9 cellular contexts compared by ENCODE assay signal in the genomic region with DNA sequence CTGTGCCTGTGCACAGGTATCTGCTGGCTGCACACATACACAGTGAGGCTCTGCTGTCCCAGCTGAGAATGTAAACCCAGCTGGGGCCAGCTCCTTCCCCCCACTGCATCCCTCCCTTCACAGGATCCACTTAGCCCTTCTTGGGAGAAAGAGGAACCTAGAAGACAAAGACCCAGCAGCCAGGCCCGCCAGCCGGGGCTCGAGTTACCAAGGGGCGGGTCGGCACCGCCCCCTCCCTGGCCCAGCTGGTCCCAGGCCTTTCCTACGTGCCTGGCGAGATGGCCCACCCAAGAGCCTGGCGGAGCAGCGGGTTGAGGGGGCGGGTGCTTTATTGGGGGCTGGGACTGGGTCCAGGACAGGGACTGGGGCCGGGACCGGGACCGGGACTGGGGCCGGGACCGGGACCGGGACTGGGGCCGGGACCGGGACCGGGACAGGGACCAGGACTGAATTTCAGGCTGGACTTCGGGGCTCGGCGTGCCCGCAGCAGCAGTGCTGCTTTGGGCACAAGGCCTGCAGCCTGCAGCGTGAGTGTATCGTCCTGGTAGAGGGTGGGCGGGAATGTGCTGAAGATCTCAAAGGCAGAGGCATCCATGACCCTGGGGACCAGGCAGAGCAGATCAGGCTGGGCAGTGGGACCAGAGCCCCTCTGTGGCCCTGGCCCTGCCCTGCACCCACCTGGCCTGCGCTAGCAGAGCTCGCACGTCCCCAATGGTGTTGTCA. TPM values are rescaled to one million over a fixed set of nuclear protein-coding genes. Genes with fewer than 3 reads are reported as not detected.
DNase-seq lines count a peak whose midpoint lies in the region; ATAC-seq and TF ChIP-seq lines count a peak whose summit lies in the region.
"Had no signal": no experiment of that assay in that cellular context is flagged by ENCODE, and none has a peak within 500 bp of the region (broad histone marks: within the 10 kb centered on the region; RNA-seq: fewer than 3 reads in every experiment).

No MANE protein-coding gene starts in this region.

- H3K4me1 Mint-ChIP-seq in effector memory CD8-positive, alpha-beta T cell (ENCODE audit: low read depth in 2 of 2) = peaks cover 78 to 81% of the 10 kb centered on the region in 2 donors
- peaks cover 67% of the 10 kb centered on the region for H3K4me1 Mint-ChIP-seq in osteocyte (ENCODE audit: unreplicated experiment)

- H3K27me3 Mint-ChIP-seq in effector memory CD8-positive, alpha-beta T cell = no peaks in the 10 kb centered on the region
- H3K27me3 Mint-ChIP-seq in osteocyte (ENCODE audit: unreplicated experiment) = no peaks in the 10 kb centered on the region

- H3K9me3 Mint-ChIP-seq in effector memory CD8-positive, alpha-beta T cell = no peaks in the 10 kb centered on the region
- H3K9me3 Mint-ChIP-seq in osteocyte (ENCODE audit: unreplicated experiment) = no peaks in the 10 kb centered on the region

- no peak for TF ChIP-seq CTCF in osteocyte (IDR thresholded peaks at IDR 0.05)

- peaks cover 38% of the 10 kb centered on the region for H3K36me3 Mint-ChIP-seq in effector memory CD8-positive, alpha-beta T cell (ENCODE audit: insufficient read depth)
- H3K36me3 Mint-ChIP-seq in osteocyte (ENCODE audit: unreplicated experiment) = peaks cover 1% of the 10 kb centered on the region

- H3K4me3 Mint-ChIP-seq in effector memory CD8-positive, alpha-beta T cell = peak overlapping the region; percentile 90 to 96
- peak overlapping the region; percentile 86 for H3K4me3 Mint-ChIP-seq in osteocyte (ENCODE audit: unreplicated experiment)

- DNase-seq in ELF-1 (ENCODE audit: low read depth, low spot score) (peak; percentile 80), NOMO-1 treated with dmso at 0.1 percent for 144 hours (lab: John Stamatoyannopoulos, UW; ENCODE audit: unreplicated experiment) (peak; percentile 21), osteocyte (ENCODE audit: extremely low spot score, unreplicated experiment) (no peak), DMS53 treated with DMSO at 0.1 percent for 48 hours (lab: John Stamatoyannopoulos, UW; ENCODE audit: unreplicated experiment) (no peak)
- no peak for DNase-seq in effector memory CD8-positive, alpha-beta T cell
- no peak for DNase-seq in stimulated activated CD4-positive, alpha-beta T cell treated with anti-CD3 and anti-CD28 coated beads, Interleukin-4, amount 100 ng/mL, for 4 hours
- DNase-seq: RPMI8226 had no signal

- no peak for ATAC-seq in effector memory CD8-positive, alpha-beta T cell (replicated peaks)
- no peak for ATAC-seq in HG02938 (IDR thresholded peaks at IDR 0.05; ENCODE audit: unreplicated experiment)
- no peak for ATAC-seq in HG03571 (IDR thresholded peaks at IDR 0.05; ENCODE audit: unreplicated experiment)

- peak overlapping the region; percentile 86 to 94 for H3K27ac Mint-ChIP-seq in effector memory CD8-positive, alpha-beta T cell
- no peak overlapping the region for H3K27ac Mint-ChIP-seq in osteocyte (ENCODE audit: unreplicated experiment)

RNA-seq across cellular contexts. Expression of a gene that starts 2.2 kb away (rescaled TPM):
- 138 and 140 TPM in 2 replicates for total RNA-seq in osteocyte

RNA-seq across cellular contexts. Expression of a gene that starts 24.3 kb away (rescaled TPM):
- 16.6 and 17.0 TPM in 2 replicates for total RNA-seq in osteocyte

RNA-seq across cellular contexts. Expression of a gene that starts 35.6 kb away (rescaled TPM):
- not detected in 2 replicates for total RNA-seq in osteocyte

RNA-seq across cellular contexts. Expression of a gene that starts 48.1 kb away (rescaled TPM):
- 16.5 and 17.7 TPM in 2 replicates for total RNA-seq in osteocyte

Comparison
In these comparisons a context has a peak if more than half of its experiments do, and no peak if none do; other contexts are left out.
1. DNase-seq: peak in ELF-1 (single experiment) and NOMO-1 treated with dmso at 0.1 percent for 144 hours (single experiment); none in effector memory CD8-positive, alpha-beta T cell (0 of 3), osteocyte (single experiment), DMS53 treated with DMSO at 0.1 percent for 48 hours (single experiment) and stimulated activated CD4-positive, alpha-beta T cell treated with anti-CD3 and anti-CD28 coated beads, Interleukin-4, amount 100 ng/mL, for 4 hours (0 of 2).